Comparison of ENCODE assay signal across 36 cellular contexts in genomic region chr1:33191731-33192275, GRCh38.
"Had no signal": no experiment of that assay in that cellular context is flagged by ENCODE, and none has a peak within 500 bp of the region (broad histone marks: within the 10 kb centered on the region; RNA-seq: fewer than 3 reads in every experiment).

No MANE protein-coding gene starts in this region.

- H3K9me3 Mint-ChIP-seq: activated B cell treated with CpG ODN at 0.5 μM for 24 hours; activated CD8-positive, alpha-beta T cell treated with anti-CD3 and anti-CD28 coated beads for 36 hours; activated naive CD4-positive, alpha-beta T cell treated with anti-CD3 and anti-CD28 coated beads for 36 hours; activated T-helper 1 cell treated with anti-CD3 and anti-CD28 coated beads, Interleukin-12 subunit alpha, Interleukin-12 subunit beta, Interleukin-2, Interleukin-4 antibody, amounts not matched to agents 30 ng/mL and 10 ng/mL and 1 ng/mL, durations not matched to agents 14 hours and 24 hours and 36 hours; activated T-helper 2 cell treated with anti-CD3 and anti-CD28 coated beads, Interferon-gamma antibody, Interleukin-2, Interleukin-4, amounts not matched to agents 10 μg/mL and 5 μg/mL and 100 μg/mL, durations not matched to agents 14 hours and 24 hours and 36 hours; effector memory CD8-positive, alpha-beta T cell; T-cell; T-helper 1 cell treated with Interleukin-12 subunit alpha and Interleukin-12 subunit beta and Interleukin-4 antibody, amounts not matched to agents 30 μg/mL and 1 μg/mL, for 36 hours; T-helper 2 cell treated with Interferon-gamma antibody and Interleukin-4, amounts not matched to agents 5 μg/mL and 100 μg/mL, for 36 hours had no signal

- H3K36me3 Mint-ChIP-seq: activated naive CD8-positive, alpha-beta T cell; T-cell had no signal

- DNase-seq: activated B cell treated with CpG ODN at 0.5 μM for 24 hours; activated CD4-positive, alpha-beta T cell treated with anti-CD3 and anti-CD28 coated beads for 48 hours; activated CD4-positive, alpha-beta T cell treated with anti-CD3 and anti-CD28 coated beads, Interleukin-2, amount 50 U/mL, for 1 hour; activated CD4-positive, alpha-beta T cell treated with anti-CD3 and anti-CD28 coated beads, Interleukin-2, amount 50 U/mL, for 48 hours; activated CD8-positive, alpha-beta memory T cell treated with anti-CD3 and anti-CD28 coated beads for 24 hours; activated CD8-positive, alpha-beta memory T cell treated with anti-CD3 and anti-CD28 coated beads, Interleukin-2, amount 50 U/mL, for 4 hours; activated CD8-positive, alpha-beta T cell treated with anti-CD3 and anti-CD28 coated beads for 36 hours; activated effector memory CD4-positive, alpha-beta T cell treated with anti-CD3 and anti-CD28 coated beads, Interleukin-2, amount 50 U/mL, for 16 hours; activated naive CD4-positive, alpha-beta T cell treated with anti-CD3 and anti-CD28 coated beads for 36 hours; activated T-cell treated with anti-CD3 and anti-CD28 coated beads, Interleukin-2, amount 50 U/mL, for 1 hour; activated T-cell treated with anti-CD3 and anti-CD28 coated beads, Interleukin-2, amount 50 U/mL, for 48 hours; amniotic stem cell; anterior cingulate cortex; brain microvascular endothelial cell; caudate nucleus; cortex of kidney; dermis blood vessel endothelial cell; effector CD4-positive, alpha-beta T cell; effector memory CD8-positive, alpha-beta T cell; foreskin fibroblast; gastrocnemius medialis; glutamatergic neuron; heart left ventricle; SW 1271; T-cell; T1000; WERI-Rb-1 had no signal

- H3K4me1 ChIP-seq: gastrocnemius medialis, heart left ventricle had no signal

- H3K4me1 Mint-ChIP-seq: activated B cell treated with CpG ODN at 0.5 μM for 24 hours had no signal

- H3K36me3 ChIP-seq: brain microvascular endothelial cell, gastrocnemius medialis, heart left ventricle, WERI-Rb-1 had no signal

- H3K27ac ChIP-seq: brain microvascular endothelial cell, epithelial cell of prostate, gastrocnemius medialis, heart left ventricle, WERI-Rb-1 had no signal

- ATAC-seq: activated CD4-positive, CD25-positive, alpha-beta regulatory T cell treated with anti-CD3 and anti-CD28 coated beads, Interleukin-2, amount 50 U/mL, for 24 hours; activated CD8-positive, alpha-beta T cell treated with anti-CD3 and anti-CD28 coated beads for 36 hours; effector memory CD8-positive, alpha-beta T cell; gastrocnemius medialis; heart left ventricle; T-cell had no signal

- H3K4me3 ChIP-seq: gastrocnemius medialis, heart left ventricle had no signal

- FAIRE-seq: astrocyte, colon had no signal

- H3K27ac Mint-ChIP-seq: activated B cell treated with CpG ODN at 0.5 μM for 24 hours; activated CD8-positive, alpha-beta T cell treated with anti-CD3 and anti-CD28 coated beads for 36 hours; activated naive CD4-positive, alpha-beta T cell treated with anti-CD3 and anti-CD28 coated beads for 36 hours; activated naive CD8-positive, alpha-beta T cell; activated T-helper 1 cell treated with anti-CD3 and anti-CD28 coated beads, Interleukin-12 subunit alpha, Interleukin-12 subunit beta, Interleukin-2, Interleukin-4 antibody, amounts not matched to agents 30 ng/mL and 10 ng/mL and 1 ng/mL, durations not matched to agents 14 hours and 24 hours and 36 hours; activated T-helper 2 cell treated with anti-CD3 and anti-CD28 coated beads, Interferon-gamma antibody, Interleukin-2, Interleukin-4, amounts not matched to agents 10 μg/mL and 5 μg/mL and 100 μg/mL, durations not matched to agents 14 hours and 24 hours and 36 hours; T-cell; T-helper 1 cell treated with Interleukin-12 subunit alpha and Interleukin-12 subunit beta and Interleukin-4 antibody, amounts not matched to agents 30 μg/mL and 1 μg/mL, for 36 hours had no signal

- H3K27me3 ChIP-seq: brain microvascular endothelial cell had no signal

- H3K9me3 ChIP-seq: gastrocnemius medialis, heart left ventricle had no signal

- H3K4me3 Mint-ChIP-seq: activated B cell treated with CpG ODN at 0.5 μM for 24 hours; activated CD8-positive, alpha-beta T cell treated with anti-CD3 and anti-CD28 coated beads for 36 hours; activated naive CD4-positive, alpha-beta T cell treated with anti-CD3 and anti-CD28 coated beads for 36 hours; activated naive CD8-positive, alpha-beta T cell; activated T-helper 1 cell treated with anti-CD3 and anti-CD28 coated beads, Interleukin-12 subunit alpha, Interleukin-12 subunit beta, Interleukin-2, Interleukin-4 antibody, amounts not matched to agents 30 ng/mL and 10 ng/mL and 1 ng/mL, durations not matched to agents 14 hours and 24 hours and 36 hours; effector memory CD8-positive, alpha-beta T cell; T-cell; T-helper 1 cell treated with Interleukin-12 subunit alpha and Interleukin-12 subunit beta and Interleukin-4 antibody, amounts not matched to agents 30 μg/mL and 1 μg/mL, for 36 hours; T-helper 2 cell treated with Interferon-gamma antibody and Interleukin-4, amounts not matched to agents 5 μg/mL and 100 μg/mL, for 36 hours had no signal
